In genomic region chr1:201793306-201793925, GRCh38 we compare ENCODE assay signal across 8 cellular contexts. TPM values are rescaled to one million over a fixed set of nuclear protein-coding genes. Genes with fewer than 3 reads are reported as not detected.
DNase-seq lines count a peak whose midpoint lies in the region; ATAC-seq and TF ChIP-seq lines count a peak whose summit lies in the region.

No MANE protein-coding gene starts in this region.

- DNase-seq in heart right ventricle: no peak
- no peak for DNase-seq in right atrium auricular region (ENCODE audit: low spot score)
- DNase-seq in brain microvascular endothelial cell: no peak
- DNase-seq in DMS79 treated with DMSO at 0.1 percent for 48 hours (lab: John Stamatoyannopoulos, UW): no peak

- H3K27me3 ChIP-seq in heart right ventricle: no peaks in the 10 kb centered on the region
- H3K27me3 ChIP-seq in right atrium auricular region: no peaks in the 10 kb centered on the region
- H3K27me3 ChIP-seq in OCI-LY3 (ENCODE audit: low read depth, low read length): peaks cover 32% of the 10 kb centered on the region
- no peaks in the 10 kb centered on the region for H3K27me3 ChIP-seq in brain microvascular endothelial cell (replicated peaks)

- peaks cover 0 to 3% (median 0%) of the 10 kb centered on the region in 11 donors for H3K9me3 ChIP-seq in heart right ventricle
- H3K9me3 ChIP-seq in right atrium auricular region: no peaks in the 10 kb centered on the region
- no peaks in the 10 kb centered on the region for H3K9me3 ChIP-seq in OCI-LY3 (ENCODE audit: insufficient read depth, low read length)

- H3K36me3 ChIP-seq in heart right ventricle: peaks cover 0 to 100% (median 75%) of the 10 kb centered on the region in 9 donors
- H3K36me3 ChIP-seq in right atrium auricular region: peaks cover 42% of the 10 kb centered on the region
- H3K36me3 ChIP-seq in OCI-LY3 (replicated peaks; ENCODE audit: low read depth, low read length): no peaks in the 10 kb centered on the region
- peaks cover 94% of the 10 kb centered on the region for H3K36me3 ChIP-seq in brain microvascular endothelial cell (replicated peaks)

- WGBS in heart right ventricle, 2 donors: 66 to 69% methylated on average over 11 of the region's 11 CpGs

- H3K27ac ChIP-seq in heart right ventricle: peak overlapping the region in 8 of 10 donors; percentile 15 to 94 (median 80)
- no peak overlapping the region for H3K27ac ChIP-seq in right atrium auricular region
- H3K27ac ChIP-seq in OCI-LY3 (ENCODE audit: low read length): no peak overlapping the region
- peak overlapping the region; percentile 2 for H3K27ac ChIP-seq in brain microvascular endothelial cell
- peak overlapping the region; percentile 99 for H3K27ac ChIP-seq in temporal lobe (ENCODE audit: low read depth, low read length)

- no peaks in the 10 kb centered on the region for H4K20me1 ChIP-seq in OCI-LY3 (ENCODE audit: insufficient read depth, low read length)

- H3K4me2 ChIP-seq in OCI-LY3 (ENCODE audit: low read length): peak overlapping the region; percentile 19; the same call in 1 of the 2 replicates

- H2AFZ ChIP-seq in OCI-LY3 (ENCODE audit: low read depth, low read length): no peak overlapping the region

- intact Hi-C loops in heart right ventricle (cut with DNase I): loop anchor here (1.0 to 5.0 kb wide), 11 partner anchors 51 to 263 kb away; no protein-coding TSS in a partner anchor

- in situ Hi-C loops in brain microvascular endothelial cell (cut with HindIII; ENCODE audit: low pct_ligation_motif_present, low sequenced_read_pairs): no loop called here

- H3K4me1 ChIP-seq in heart right ventricle (peaks cover 38 to 68% (median 50%) of the 10 kb centered on the region in 9 donors), right atrium auricular region (peaks cover 0 to 42% of the 10 kb centered on the region in 2 donors), OCI-LY3 (ENCODE audit: low read length) (peaks cover 10% of the 10 kb centered on the region; the same call in 1 of the 2 replicates)

- no peak overlapping the region for H3K9ac ChIP-seq in OCI-LY3 (ENCODE audit: low read length)

- ATAC-seq in heart right ventricle (no peak), HG03108 (IDR thresholded peaks at IDR 0.05; ENCODE audit: unreplicated experiment) (no peak), HG02970 (IDR thresholded peaks at IDR 0.05; ENCODE audit: low FRiP score, unreplicated experiment) (no peak)

- peak in 2 of 9 donors; percentile 6 to 15 for TF ChIP-seq CTCF in heart right ventricle (IDR thresholded peaks at IDR 0.05)
- TF ChIP-seq CTCF in right atrium auricular region (IDR thresholded peaks at IDR 0.05): peak in 1 of 2 donors; percentile 25
- TF ChIP-seq CTCF in OCI-LY3 (IDR thresholded peaks at IDR 0.05; ENCODE audit: low read depth, low read length): no peak
- TF ChIP-seq CTCF in brain microvascular endothelial cell (IDR thresholded peaks at IDR 0.05; ENCODE audit: low read depth, low read length, missing control alignments): no peak

- H3K79me2 ChIP-seq in OCI-LY3 (ENCODE audit: low read length): no peaks in the 10 kb centered on the region

- H3K4me3 ChIP-seq in heart right ventricle: no peak overlapping the region
- H3K4me3 ChIP-seq in right atrium auricular region: no peak overlapping the region
- H3K4me3 ChIP-seq in OCI-LY3 (ENCODE audit: low read length): no peak overlapping the region
- H3K4me3 ChIP-seq in brain microvascular endothelial cell (ENCODE audit: low read depth, low read length): no peak overlapping the region

RNA-seq across cellular contexts. Expression of gene IPO9, which starts 35.5 kb away (rescaled TPM):
- total RNA-seq in heart right ventricle (10 to 100 TPM; 21.9 to 31.4 (median 27.2) TPM), right atrium auricular region (10 to 100 TPM; 10.7 to 15.6 TPM), temporal lobe (35.7 TPM)
- polyA plus RNA-seq in heart right ventricle: 10 to 100 TPM; 12.0 to 12.9 TPM

Comparison
In these comparisons a context has a peak if more than half of its experiments do, and no peak if none do; other contexts are left out.
1. H3K27ac ChIP-seq: peak in heart right ventricle (8 of 10), brain microvascular endothelial cell (single experiment) and temporal lobe (single experiment); none in right atrium auricular region (0 of 2) and OCI-LY3 (single experiment).